1 cellular context compared by ENCODE assay signal in the genomic region with DNA sequence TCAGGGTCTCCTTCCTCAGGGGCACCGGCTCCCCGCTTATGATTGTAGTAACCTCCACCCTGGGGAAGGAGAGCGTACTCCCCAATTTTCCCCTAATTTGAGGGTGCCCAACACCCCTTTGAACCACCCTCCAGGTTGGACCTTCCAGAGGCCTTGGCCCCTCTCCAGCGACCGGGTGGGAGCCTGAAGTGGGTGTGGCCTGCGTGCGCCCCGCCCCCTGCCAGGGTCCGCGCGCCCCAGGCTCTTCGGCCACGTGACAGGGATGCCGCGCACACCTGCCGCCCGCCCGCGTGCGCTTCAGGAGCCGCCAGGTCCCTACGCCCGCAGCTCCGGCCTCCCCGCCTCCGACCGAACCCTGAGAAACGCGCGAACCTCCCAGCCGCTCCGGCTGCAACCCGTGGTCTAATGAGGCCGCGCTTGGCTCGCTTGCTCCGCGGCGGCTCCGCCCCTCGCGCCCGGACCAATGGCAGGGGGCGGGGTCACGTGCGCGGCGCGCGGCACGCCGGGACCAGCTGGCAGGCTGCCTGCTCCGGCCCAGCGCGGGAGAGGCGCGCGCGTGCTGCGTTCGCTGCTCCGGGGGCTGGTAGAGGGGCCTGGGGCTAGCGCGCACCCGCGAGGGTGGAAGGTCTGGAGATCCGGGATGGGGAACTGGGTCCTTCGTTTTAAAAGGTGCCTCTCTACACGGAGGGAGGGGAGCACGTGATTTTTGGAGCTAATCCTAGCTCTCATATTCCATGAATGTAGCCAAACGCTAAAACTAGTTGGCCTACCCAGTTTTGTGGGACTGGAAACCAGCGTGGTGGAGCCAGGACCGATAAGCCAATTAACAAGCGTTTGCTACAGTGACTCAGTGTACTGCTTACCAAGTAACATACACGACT.
TF ChIP-seq lines count a peak whose summit lies in the region.

A gene (minus strand): TSS at position 404 of the 881 bp plus-strand sequence. CDS start 618 bp downstream, outside the sequence.

TF ChIP-seq in A549, 52 proteins besides CTCF, POLR2A, EP300 and RAD21 (continued from another document):
- TF ChIP-seq, protein P1, sequence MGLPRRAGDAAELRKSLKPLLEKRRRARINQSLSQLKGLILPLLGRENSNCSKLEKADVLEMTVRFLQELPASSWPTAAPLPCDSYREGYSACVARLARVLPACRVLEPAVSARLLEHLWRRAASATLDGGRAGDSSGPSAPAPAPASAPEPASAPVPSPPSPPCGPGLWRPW (IDR thresholded peaks at IDR 0.05), result no peak
- TF ChIP-seq, protein P2, sequence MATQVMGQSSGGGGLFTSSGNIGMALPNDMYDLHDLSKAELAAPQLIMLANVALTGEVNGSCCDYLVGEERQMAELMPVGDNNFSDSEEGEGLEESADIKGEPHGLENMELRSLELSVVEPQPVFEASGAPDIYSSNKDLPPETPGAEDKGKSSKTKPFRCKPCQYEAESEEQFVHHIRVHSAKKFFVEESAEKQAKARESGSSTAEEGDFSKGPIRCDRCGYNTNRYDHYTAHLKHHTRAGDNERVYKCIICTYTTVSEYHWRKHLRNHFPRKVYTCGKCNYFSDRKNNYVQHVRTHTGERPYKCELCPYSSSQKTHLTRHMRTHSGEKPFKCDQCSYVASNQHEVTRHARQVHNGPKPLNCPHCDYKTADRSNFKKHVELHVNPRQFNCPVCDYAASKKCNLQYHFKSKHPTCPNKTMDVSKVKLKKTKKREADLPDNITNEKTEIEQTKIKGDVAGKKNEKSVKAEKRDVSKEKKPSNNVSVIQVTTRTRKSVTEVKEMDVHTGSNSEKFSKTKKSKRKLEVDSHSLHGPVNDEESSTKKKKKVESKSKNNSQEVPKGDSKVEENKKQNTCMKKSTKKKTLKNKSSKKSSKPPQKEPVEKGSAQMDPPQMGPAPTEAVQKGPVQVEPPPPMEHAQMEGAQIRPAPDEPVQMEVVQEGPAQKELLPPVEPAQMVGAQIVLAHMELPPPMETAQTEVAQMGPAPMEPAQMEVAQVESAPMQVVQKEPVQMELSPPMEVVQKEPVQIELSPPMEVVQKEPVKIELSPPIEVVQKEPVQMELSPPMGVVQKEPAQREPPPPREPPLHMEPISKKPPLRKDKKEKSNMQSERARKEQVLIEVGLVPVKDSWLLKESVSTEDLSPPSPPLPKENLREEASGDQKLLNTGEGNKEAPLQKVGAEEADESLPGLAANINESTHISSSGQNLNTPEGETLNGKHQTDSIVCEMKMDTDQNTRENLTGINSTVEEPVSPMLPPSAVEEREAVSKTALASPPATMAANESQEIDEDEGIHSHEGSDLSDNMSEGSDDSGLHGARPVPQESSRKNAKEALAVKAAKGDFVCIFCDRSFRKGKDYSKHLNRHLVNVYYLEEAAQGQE (IDR thresholded peaks at IDR 0.05), result no peak
- TF ChIP-seq, protein P3, sequence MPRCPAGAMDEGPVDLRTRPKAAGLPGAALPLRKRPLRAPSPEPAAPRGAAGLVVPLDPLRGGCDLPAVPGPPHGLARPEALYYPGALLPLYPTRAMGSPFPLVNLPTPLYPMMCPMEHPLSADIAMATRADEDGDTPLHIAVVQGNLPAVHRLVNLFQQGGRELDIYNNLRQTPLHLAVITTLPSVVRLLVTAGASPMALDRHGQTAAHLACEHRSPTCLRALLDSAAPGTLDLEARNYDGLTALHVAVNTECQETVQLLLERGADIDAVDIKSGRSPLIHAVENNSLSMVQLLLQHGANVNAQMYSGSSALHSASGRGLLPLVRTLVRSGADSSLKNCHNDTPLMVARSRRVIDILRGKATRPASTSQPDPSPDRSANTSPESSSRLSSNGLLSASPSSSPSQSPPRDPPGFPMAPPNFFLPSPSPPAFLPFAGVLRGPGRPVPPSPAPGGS (IDR thresholded peaks at IDR 0.05), result peak; percentile 75; the same call in 2 of the 3 replicates
- TF ChIP-seq ZNF302 (CRISPR knock-in tag; IDR thresholded peaks at IDR 0.05) (peak; percentile 93), FOXS1 (CRISPR knock-in tag; IDR thresholded peaks at IDR 0.05) (peak; percentile 73; the same call in 1 of the 2 replicates), CBX2 (IDR thresholded peaks at IDR 0.05; ENCODE audit: borderline replicate concordance, low read depth) (no peak), POLR2AphosphoS2 (conservative IDR thresholded peaks at IDR 0.05; ENCODE audit: low read length) (no peak), MYC (IDR thresholded peaks at IDR 0.05; ENCODE audit: borderline replicate concordance, low read length) (no peak), MAZ (IDR thresholded peaks at IDR 0.05; ENCODE audit: borderline replicate concordance, low read depth, low read length) (no peak), RARB (CRISPR knock-in tag; IDR thresholded peaks at IDR 0.05) (no peak), HOXB5 (CRISPR knock-in tag; IDR thresholded peaks at IDR 0.05) (peak; percentile 95), NPAS2 (CRISPR knock-in tag; IDR thresholded peaks at IDR 0.05; ENCODE audit: borderline replicate concordance) (no peak; the same call in none of the 2 replicates), MAFK (IDR thresholded peaks at IDR 0.05; ENCODE audit: partially characterized antibody) (no peak), PHF8 (IDR thresholded peaks at IDR 0.05; ENCODE audit: borderline replicate concordance, low read depth) (peak; percentile 67), JUNB (IDR thresholded peaks at IDR 0.05) (no peak), HOXA7 (CRISPR knock-in tag; IDR thresholded peaks at IDR 0.05) (no peak), RFX5 (IDR thresholded peaks at IDR 0.05) (no peak), CHD2 (IDR thresholded peaks at IDR 0.05; ENCODE audit: low read length, partially characterized antibody) (no peak), SMC3 (IDR thresholded peaks at IDR 0.05) (no peak), ZFP36 (IDR thresholded peaks at IDR 0.05; ENCODE audit: borderline replicate concordance, partially characterized antibody) (no peak)
- TF ChIP-seq, protein P4, sequence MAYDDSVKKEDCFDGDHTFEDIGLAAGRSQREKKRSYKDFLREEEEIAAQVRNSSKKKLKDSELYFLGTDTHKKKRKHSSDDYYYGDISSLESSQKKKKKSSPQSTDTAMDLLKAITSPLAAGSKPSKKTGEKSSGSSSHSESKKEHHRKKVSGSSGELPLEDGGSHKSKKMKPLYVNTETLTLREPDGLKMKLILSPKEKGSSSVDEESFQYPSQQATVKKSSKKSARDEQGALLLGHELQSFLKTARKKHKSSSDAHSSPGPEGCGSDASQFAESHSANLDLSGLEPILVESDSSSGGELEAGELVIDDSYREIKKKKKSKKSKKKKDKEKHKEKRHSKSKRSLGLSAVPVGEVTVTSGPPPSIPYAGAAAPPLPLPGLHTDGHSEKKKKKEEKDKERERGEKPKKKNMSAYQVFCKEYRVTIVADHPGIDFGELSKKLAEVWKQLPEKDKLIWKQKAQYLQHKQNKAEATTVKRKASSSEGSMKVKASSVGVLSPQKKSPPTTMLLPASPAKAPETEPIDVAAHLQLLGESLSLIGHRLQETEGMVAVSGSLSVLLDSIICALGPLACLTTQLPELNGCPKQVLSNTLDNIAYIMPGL (CRISPR knock-in tag; IDR thresholded peaks at IDR 0.05; ENCODE audit: borderline replicate concordance), result no peak; the same call in 1 of the 2 replicates
- TF ChIP-seq, protein P5, sequence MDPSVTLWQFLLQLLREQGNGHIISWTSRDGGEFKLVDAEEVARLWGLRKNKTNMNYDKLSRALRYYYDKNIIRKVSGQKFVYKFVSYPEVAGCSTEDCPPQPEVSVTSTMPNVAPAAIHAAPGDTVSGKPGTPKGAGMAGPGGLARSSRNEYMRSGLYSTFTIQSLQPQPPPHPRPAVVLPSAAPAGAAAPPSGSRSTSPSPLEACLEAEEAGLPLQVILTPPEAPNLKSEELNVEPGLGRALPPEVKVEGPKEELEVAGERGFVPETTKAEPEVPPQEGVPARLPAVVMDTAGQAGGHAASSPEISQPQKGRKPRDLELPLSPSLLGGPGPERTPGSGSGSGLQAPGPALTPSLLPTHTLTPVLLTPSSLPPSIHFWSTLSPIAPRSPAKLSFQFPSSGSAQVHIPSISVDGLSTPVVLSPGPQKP (IDR thresholded peaks at IDR 0.05; ENCODE audit: low read depth, low read length), result no peak
